Comparison of ENCODE assay signal across 12 cellular contexts in the genomic region with DNA sequence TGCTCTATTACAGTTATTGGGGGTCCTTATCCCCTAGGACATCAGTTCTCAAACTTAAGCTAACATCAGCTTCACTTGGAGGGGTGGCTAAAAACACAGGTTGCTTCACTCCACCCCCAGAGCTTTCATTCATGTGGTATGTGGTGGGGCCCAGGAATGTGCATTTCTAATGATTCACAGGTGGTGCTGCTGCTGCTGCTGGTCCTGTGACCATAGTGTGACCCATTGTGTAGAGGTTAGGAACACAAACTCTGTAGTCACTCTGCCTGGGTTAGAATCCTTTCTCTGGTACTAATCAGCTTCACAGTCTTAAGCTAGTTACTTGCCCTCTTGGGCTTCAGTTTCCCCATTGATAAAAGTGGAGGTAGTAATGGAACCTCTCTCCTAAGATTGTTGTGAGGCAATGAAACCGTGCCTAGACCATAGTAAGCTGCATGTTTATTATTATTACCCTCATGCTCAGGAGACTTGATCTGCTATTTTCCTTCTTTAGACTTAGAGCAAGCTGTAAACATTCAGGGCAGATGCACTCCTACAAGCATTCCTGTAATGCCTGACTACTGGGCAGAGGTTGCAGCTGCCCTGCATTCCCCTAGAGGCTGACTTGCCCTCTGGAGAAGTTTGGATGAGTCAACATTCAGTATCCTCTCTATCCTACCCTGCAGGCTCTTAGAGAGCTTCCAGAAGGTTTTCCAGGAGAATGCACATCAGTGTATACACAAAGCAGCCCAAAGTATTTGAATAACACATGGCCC.
DNase-seq lines count a peak whose midpoint lies in the region; ATAC-seq, FAIRE-seq and TF ChIP-seq lines count a peak whose summit lies in the region.
"Had no signal": no experiment of that assay in that cellular context is flagged by ENCODE, and none has a peak within 500 bp of the region (broad histone marks: within the 10 kb centered on the region; RNA-seq: fewer than 3 reads in every experiment).

No MANE protein-coding gene starts in this region.

- H3K36me3 ChIP-seq in stomach (no peaks in the 10 kb centered on the region), thyroid gland (no peaks in the 10 kb centered on the region)

- TF ChIP-seq EP300 in stomach (IDR thresholded peaks at IDR 0.05): no peak

- H3K27ac ChIP-seq in stomach (no peak overlapping the region), thyroid gland (no peak overlapping the region)

- H3K9me3 ChIP-seq in stomach (no peaks in the 10 kb centered on the region), thyroid gland (no peaks in the 10 kb centered on the region)

- H3K4me3 ChIP-seq in fibroblast of the aortic adventitia (ENCODE audit: low read depth, low read length) (no peak overlapping the region), retinal pigment epithelial cell (ENCODE audit: low read length) (no peak overlapping the region), stomach (no peak overlapping the region), thyroid gland (replicated peaks in 1 of 3) (no peak overlapping the region)

- H3K27me3 ChIP-seq in stomach (peaks cover 0 to 6% (median 0%) of the 10 kb centered on the region in 3 donors), thyroid gland (no peaks in the 10 kb centered on the region)

- no peak for ATAC-seq in HG03108 (IDR thresholded peaks at IDR 0.05; ENCODE audit: unreplicated experiment)
- ATAC-seq: natural killer cell treated with Interleukin-12 subunit alpha and Interleukin-12 subunit beta and Interleukin-15 and Interleukin-18, amount 100 ng/mL, for 72 hours had no signal

- intact Hi-C loops in stomach (cut with DNase I; ENCODE audit: low total_unique reads): no loop called here
- intact Hi-C loops in thyroid gland (cut with DNase I): no loop called here

- no peak for TF ChIP-seq CTCF in fibroblast of the aortic adventitia (IDR thresholded peaks at IDR 0.05; ENCODE audit: insufficient read depth, low read length)
- TF ChIP-seq CTCF in retinal pigment epithelial cell (conservative IDR thresholded peaks at IDR 0.05; ENCODE audit: low read depth, low read length): peak; percentile 18
- TF ChIP-seq CTCF in stomach (IDR thresholded peaks at IDR 0.05): no peak
- no peak for TF ChIP-seq CTCF in thyroid gland (IDR thresholded peaks at IDR 0.05)

- peak; percentile 68 for FAIRE-seq in H54 (lab: Jason Lieb, UNC)

- H3K4me1 ChIP-seq in stomach (peaks cover 0 to 7% (median 0%) of the 10 kb centered on the region in 4 donors), thyroid gland (no peaks in the 10 kb centered on the region)

- no peak for DNase-seq in H54 (ENCODE audit: insufficient read length, low spot score)
- DNase-seq in SW 1271 (lab: John Stamatoyannopoulos, UW): peak; percentile 0 to 1
- peak; percentile 69 for DNase-seq in fibroblast of the aortic adventitia (ENCODE audit: low read depth)
- no peak for DNase-seq in retinal pigment epithelial cell (ENCODE audit: low read depth)
- DNase-seq in stomach: no peak
- no peak for DNase-seq in germinal center (ENCODE audit: low spot score)
- no peak for DNase-seq in thyroid gland
- DNase-seq: anterior cingulate cortex; NCI-H2227 treated with DMSO at 0.1 percent for 48 hours; stimulated activated CD4-positive, alpha-beta T cell treated with anti-CD3 and anti-CD28 coated beads, Interleukin-1b, Interleukin-23, amount 100 ng/mL, for 48 hours had no signal

- 55 to 72% (median 70%) methylated on average over 1 of the region's 1 CpG for WGBS in stomach, 5 donors
- WGBS in thyroid gland, 2 donors: 60 to 89% methylated on average over 1 of the region's 1 CpG

- TF ChIP-seq POLR2A in H54 (IDR thresholded peaks at IDR 0.05; ENCODE audit: low read depth, low read length): no peak
- no peak for TF ChIP-seq POLR2A in stomach (IDR thresholded peaks at IDR 0.05)
- no peak for TF ChIP-seq POLR2A in thyroid gland (IDR thresholded peaks at IDR 0.05)

Comparison
In these comparisons a context has a peak if more than half of its experiments do, and no peak if none do; other contexts are left out.
1. DNase-seq: peak in SW 1271 (2 of 2) and fibroblast of the aortic adventitia (single experiment); none in H54 (single experiment), retinal pigment epithelial cell (single experiment), stomach (single experiment), germinal center (single experiment) and thyroid gland (0 of 2).